In the genomic region with DNA sequence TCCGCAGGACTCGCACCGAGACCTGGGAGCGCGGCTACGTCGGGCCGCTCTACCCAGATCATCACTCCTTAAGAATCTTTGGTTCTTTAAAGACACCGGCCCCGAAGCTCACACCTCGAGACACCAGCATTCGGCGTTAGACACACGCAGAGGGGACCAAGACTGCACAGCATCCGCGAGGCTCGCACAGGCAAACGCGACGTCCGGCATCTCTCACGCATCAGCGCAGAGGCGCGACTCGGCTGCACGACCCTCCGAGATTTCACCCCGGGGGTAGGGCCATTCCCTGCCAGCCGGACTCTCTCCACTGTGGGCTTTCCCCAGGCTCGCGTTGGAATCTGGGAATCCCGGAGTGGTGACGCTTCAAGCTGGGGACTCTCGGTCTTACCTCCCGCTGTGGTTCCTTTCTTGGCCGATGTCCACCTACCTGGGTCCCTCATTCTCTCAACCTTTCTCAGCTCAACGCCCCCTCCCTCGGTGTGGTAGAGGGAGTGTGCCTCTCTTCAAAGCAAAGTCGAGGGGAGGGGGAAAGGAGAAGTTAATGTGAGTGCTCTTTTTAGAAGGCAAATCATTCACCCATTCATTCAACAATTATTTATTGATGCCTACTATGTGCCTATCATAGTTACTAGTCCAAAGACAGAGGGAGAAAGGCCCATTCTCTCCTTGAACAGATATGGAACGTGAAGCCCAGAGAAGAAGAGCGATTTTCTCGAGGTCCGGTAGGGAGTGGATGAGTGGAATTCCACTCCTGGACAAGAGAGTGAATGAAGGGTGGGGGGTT, we compare ENCODE assay signal across 11 cellular contexts. TPM values are rescaled to one million over a fixed set of nuclear protein-coding genes. Genes with fewer than 3 reads are reported as not detected.
A peak's percentile ranks its signal among the peaks of the same experiment; 100 is the strongest.
DNase-seq lines count a peak whose midpoint lies in the region; ATAC-seq, FAIRE-seq and TF ChIP-seq lines count a peak whose summit lies in the region.
"Had no signal": no experiment of that assay in that cellular context is flagged by ENCODE, and none has a peak within 500 bp of the region (broad histone marks: within the 10 kb centered on the region; RNA-seq: fewer than 3 reads in every experiment).

No MANE protein-coding gene starts in this region.

- H3K27me3 Mint-ChIP-seq in activated CD4-positive, alpha-beta T cell treated with anti-CD3 and anti-CD28 coated beads, Interleukin-2, amount 10 ng/mL, durations not matched to agents 7 days and 5 days: peaks cover 90% of the 10 kb centered on the region
- H3K27me3 Mint-ChIP-seq in T-helper 2 cell treated with Interferon-gamma antibody and Interleukin-4, amounts not matched to agents 5 μg/mL and 100 μg/mL, for 36 hours (ENCODE audit: low read depth): peaks cover 87% of the 10 kb centered on the region

- H3K27ac ChIP-seq in sigmoid colon: peak overlapping the region in 3 of 4 donors; percentile 91 to 96 (median 94)
- H3K27ac ChIP-seq in A673 (ENCODE audit: low read depth, low read length, poor library complexity, severe bottlenecking): no peak overlapping the region
- H3K27ac ChIP-seq: gastroesophageal sphincter had no signal

- peak overlapping the region; percentile 49 for H3K4me3 Mint-ChIP-seq in activated CD4-positive, alpha-beta T cell treated with anti-CD3 and anti-CD28 coated beads, Interleukin-2, amount 10 ng/mL, durations not matched to agents 7 days and 5 days
- H3K4me3 Mint-ChIP-seq in T-helper 2 cell treated with Interferon-gamma antibody and Interleukin-4, amounts not matched to agents 5 μg/mL and 100 μg/mL, for 36 hours: no peak overlapping the region

- H3K36me3 ChIP-seq in iPS-15b (ENCODE audit: control insufficient read depth, insufficient read depth, low read length) (no peaks in the 10 kb centered on the region), sigmoid colon (no peaks in the 10 kb centered on the region), A673 (ENCODE audit: insufficient read depth, low read length, poor library complexity, severe bottlenecking) (no peaks in the 10 kb centered on the region)
- H3K36me3 ChIP-seq: gastroesophageal sphincter had no signal

- H3K4me3 ChIP-seq in iPS-15b (ENCODE audit: low read depth, low read length): peak overlapping the region; percentile 53
- peak overlapping the region; percentile 31 to 77 (median 72) for H3K4me3 ChIP-seq in sigmoid colon
- H3K4me3 ChIP-seq in A673 (ENCODE audit: low read depth, low read length, poor library complexity, severe bottlenecking): no peak overlapping the region

- WGBS in sigmoid colon, 2 donors: 6% methylated on average over 44 of the region's 44 CpGs

- FAIRE-seq in GM19239 (lab: Jason Lieb, UNC): no peak

- H3K36me3 Mint-ChIP-seq in activated CD4-positive, alpha-beta T cell treated with anti-CD3 and anti-CD28 coated beads, Interleukin-2, amount 10 ng/mL, durations not matched to agents 7 days and 5 days (ENCODE audit: low read depth): peaks cover 5% of the 10 kb centered on the region
- peaks cover 4% of the 10 kb centered on the region for H3K36me3 Mint-ChIP-seq in T-helper 2 cell treated with Interferon-gamma antibody and Interleukin-4, amounts not matched to agents 5 μg/mL and 100 μg/mL, for 36 hours (ENCODE audit: low read depth)

- H3K9me3 ChIP-seq in iPS-15b (ENCODE audit: control insufficient read depth, insufficient read depth, low read length) (no peaks in the 10 kb centered on the region), sigmoid colon (no peaks in the 10 kb centered on the region), A673 (ENCODE audit: low read depth, low read length, poor library complexity, severe bottlenecking) (no peaks in the 10 kb centered on the region)
- H3K9me3 ChIP-seq: gastroesophageal sphincter had no signal

- peaks cover 28% of the 10 kb centered on the region for H3K4me1 Mint-ChIP-seq in activated CD4-positive, alpha-beta T cell treated with anti-CD3 and anti-CD28 coated beads, Interleukin-2, amount 10 ng/mL, durations not matched to agents 7 days and 5 days
- peaks cover 16% of the 10 kb centered on the region for H3K4me1 Mint-ChIP-seq in T-helper 2 cell treated with Interferon-gamma antibody and Interleukin-4, amounts not matched to agents 5 μg/mL and 100 μg/mL, for 36 hours (ENCODE audit: low read depth)

- POLR2A ChIA-PET in activated CD4-positive, alpha-beta T cell treated with anti-CD3 and anti-CD28 coated beads, Interleukin-2, amount 10 ng/mL, durations not matched to agents 7 days and 5 days (lab: Charles Lee): no interaction called here
- POLR2A ChIA-PET in A673 (lab: Charles Lee; ENCODE audit: low non-redundant PET): no interaction called here

- H3K4me1 ChIP-seq in iPS-15b (ENCODE audit: control insufficient read depth, insufficient read depth, low read length) (peaks cover 23% of the 10 kb centered on the region), sigmoid colon (peaks cover 0 to 79% (median 75%) of the 10 kb centered on the region in 4 donors), A673 (ENCODE audit: insufficient read depth, low read length, poor library complexity, severe bottlenecking) (peaks cover 4% of the 10 kb centered on the region)

- no peak for ATAC-seq in GM18517 (IDR thresholded peaks at IDR 0.05; ENCODE audit: unreplicated experiment)
- ATAC-seq: gastroesophageal sphincter had no signal

- DNase-seq in activated CD4-positive, alpha-beta T cell treated with anti-CD3 and anti-CD28 coated beads, Interleukin-2, amount 10 ng/mL, durations not matched to agents 7 days and 5 days: no peak
- DNase-seq in activated CD4-positive, alpha-beta T cell treated with anti-CD3 and anti-CD28 coated beads, Interleukin-2, amount 50 U/mL, for 4 hours: no peak
- DNase-seq in T-helper 2 cell treated with Interferon-gamma antibody and Interleukin-4, amounts not matched to agents 5 μg/mL and 100 μg/mL, for 36 hours (ENCODE audit: low spot score): no peak
- DNase-seq in sigmoid colon (no peak), GM19239 (ENCODE audit: insufficient read length, low spot score) (no peak), A673 (ENCODE audit: low spot score) (no peak)
- DNase-seq: EL; stimulated activated CD4-positive, alpha-beta T cell treated with anti-CD3 and anti-CD28 coated beads, Interleukin-15, amount 100 ng/mL, for 24 hours had no signal

- CTCF ChIA-PET in activated CD4-positive, alpha-beta T cell treated with anti-CD3 and anti-CD28 coated beads, Interleukin-2, amount 10 ng/mL, durations not matched to agents 7 days and 5 days (lab: Charles Lee): no interaction called here
- CTCF ChIA-PET in A673 (lab: Charles Lee): no interaction called here

- TF ChIP-seq EP300 in sigmoid colon (IDR thresholded peaks at IDR 0.05): no peak

- TF ChIP-seq POLR2A in sigmoid colon (IDR thresholded peaks at IDR 0.05): no peak

- peaks cover 3% of the 10 kb centered on the region for H3K9me3 Mint-ChIP-seq in activated CD4-positive, alpha-beta T cell treated with anti-CD3 and anti-CD28 coated beads, Interleukin-2, amount 10 ng/mL, durations not matched to agents 7 days and 5 days
- H3K9me3 Mint-ChIP-seq in T-helper 2 cell treated with Interferon-gamma antibody and Interleukin-4, amounts not matched to agents 5 μg/mL and 100 μg/mL, for 36 hours: no peaks in the 10 kb centered on the region

- intact Hi-C loops in sigmoid colon (cut with DNase I): loop anchor here (5.0 kb wide), 1 partner anchor 378 kb away; the partner anchor contains the start of gene CNOT8
- intact Hi-C loops in A673 (cut with micrococcal nuclease; ENCODE audit: unreplicated experiment): no loop called here

- no peak for TF ChIP-seq CTCF in sigmoid colon (IDR thresholded peaks at IDR 0.05)
- no peak for TF ChIP-seq CTCF in A673 (conservative IDR thresholded peaks at IDR 0.05; ENCODE audit: low read depth, low read length)

- H3K27ac Mint-ChIP-seq in activated CD4-positive, alpha-beta T cell treated with anti-CD3 and anti-CD28 coated beads, Interleukin-2, amount 10 ng/mL, durations not matched to agents 7 days and 5 days: peak overlapping the region; percentile 72
- peak overlapping the region; percentile 76 for H3K27ac Mint-ChIP-seq in T-helper 2 cell treated with Interferon-gamma antibody and Interleukin-4, amounts not matched to agents 5 μg/mL and 100 μg/mL, for 36 hours

- no peak overlapping the region for H3K9ac ChIP-seq in iPS-15b (ENCODE audit: low read depth, low read length)

- no TSS peak for BruUV-seq in A673 (replicated peaks; lab: Mats Ljungman, UMichigan)

- H3K27me3 ChIP-seq in iPS-15b (ENCODE audit: control insufficient read depth, insufficient read depth, low read length): peaks cover 98% of the 10 kb centered on the region
- peaks cover 1 to 66% (median 4%) of the 10 kb centered on the region in 3 donors for H3K27me3 ChIP-seq in sigmoid colon
- peaks cover 100% of the 10 kb centered on the region for H3K27me3 ChIP-seq in A673 (replicated peaks; ENCODE audit: insufficient read depth, low read depth, low read length, poor library complexity)

RNA-seq across cellular contexts. Expression of gene HAND1, which starts 1.3 kb away (rescaled TPM):
- total RNA-seq in activated CD4-positive, alpha-beta T cell treated with anti-CD3 and anti-CD28 coated beads, Interleukin-2, amount 10 ng/mL, durations not matched to agents 7 days and 5 days: not detected
- total RNA-seq in sigmoid colon (10 to 100 TPM; 45.6 to 69.2 (median 48.9) TPM), A673 (2021) (not detected in 2 replicates)
- 1 to 10 TPM in 2 of 3 donors, not detected in 1; 2.4 to 6.8 TPM for polyA plus RNA-seq in sigmoid colon
- total RNA-seq: gastroesophageal sphincter had no signal

RNA-seq across cellular contexts. Expression of gene SAP30L, which starts 33.6 kb away (rescaled TPM):
- 10 to 100 TPM; 46.8 to 47.4 TPM for total RNA-seq in activated CD4-positive, alpha-beta T cell treated with anti-CD3 and anti-CD28 coated beads, Interleukin-2, amount 10 ng/mL, durations not matched to agents 7 days and 5 days
- 10 to 100 TPM; 36.0 to 51.7 (median 42.9) TPM for total RNA-seq in sigmoid colon
- 10 to 100 TPM; 17.8 to 27.6 (median 24.5) TPM for polyA plus RNA-seq in sigmoid colon
- 29.2 and 32.0 TPM in 2 replicates for total RNA-seq in A673 (2021)

Comparison
In these comparisons a context has a peak if more than half of its experiments do, and no peak if none do; other contexts are left out.
1. RNA of gene HAND1, which starts 1.3 kb away (total RNA-seq): 45.6 to 69.2 TPM in sigmoid colon; not detected in A673 and not detected in activated CD4-positive, alpha-beta T cell treated with anti-CD3 and anti-CD28 coated beads, Interleukin-2, amount 10 ng/mL, durations not matched to agents 7 days and 5 days; every median in the first group is over 10 times any median in the second.